In the genomic region with DNA sequence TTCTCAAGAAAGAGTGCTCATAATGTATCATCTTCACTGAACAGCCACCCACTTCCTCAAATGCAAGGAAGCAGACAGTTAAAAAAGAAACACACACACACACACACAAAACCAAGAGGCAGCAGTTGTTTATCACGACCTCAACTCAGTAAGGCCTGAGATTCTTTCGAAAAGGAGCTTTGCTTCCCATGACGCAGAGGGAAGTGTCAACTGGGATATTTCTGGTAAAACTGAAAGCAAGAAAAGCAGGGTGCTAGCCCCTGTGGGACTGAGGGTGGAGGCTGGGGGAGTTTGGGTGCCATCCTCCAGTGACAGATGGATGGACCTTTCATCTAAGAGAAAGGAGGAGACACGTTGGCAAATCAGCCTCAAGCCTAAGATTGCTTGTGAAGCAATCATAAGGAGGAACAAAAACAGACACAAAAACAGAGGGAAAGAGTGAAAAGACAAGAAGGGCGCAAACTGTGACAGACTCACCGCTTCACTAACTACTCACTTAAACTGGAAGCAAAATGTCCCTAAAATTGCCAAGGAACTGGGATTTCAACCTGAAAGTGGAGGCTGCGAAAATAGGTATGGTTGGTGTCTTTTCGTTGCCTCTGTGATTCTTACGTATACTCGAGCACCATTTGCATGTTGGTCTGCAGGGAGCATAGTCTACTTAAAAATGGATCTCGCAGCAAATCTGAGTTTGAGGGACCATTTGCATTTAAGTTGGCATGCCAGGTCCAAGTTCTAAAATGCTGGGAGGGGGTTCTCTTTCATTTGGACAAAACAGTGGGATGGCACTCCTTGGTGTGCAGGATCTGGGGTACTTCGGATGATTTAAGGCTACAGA, we compare ENCODE assay signal across 8 cellular contexts. TPM values are rescaled to one million over a fixed set of nuclear protein-coding genes. Genes with fewer than 3 reads are reported as not detected.
DNase-seq lines count a peak whose midpoint lies in the region; ATAC-seq and TF ChIP-seq lines count a peak whose summit lies in the region.

A gene with protein sequence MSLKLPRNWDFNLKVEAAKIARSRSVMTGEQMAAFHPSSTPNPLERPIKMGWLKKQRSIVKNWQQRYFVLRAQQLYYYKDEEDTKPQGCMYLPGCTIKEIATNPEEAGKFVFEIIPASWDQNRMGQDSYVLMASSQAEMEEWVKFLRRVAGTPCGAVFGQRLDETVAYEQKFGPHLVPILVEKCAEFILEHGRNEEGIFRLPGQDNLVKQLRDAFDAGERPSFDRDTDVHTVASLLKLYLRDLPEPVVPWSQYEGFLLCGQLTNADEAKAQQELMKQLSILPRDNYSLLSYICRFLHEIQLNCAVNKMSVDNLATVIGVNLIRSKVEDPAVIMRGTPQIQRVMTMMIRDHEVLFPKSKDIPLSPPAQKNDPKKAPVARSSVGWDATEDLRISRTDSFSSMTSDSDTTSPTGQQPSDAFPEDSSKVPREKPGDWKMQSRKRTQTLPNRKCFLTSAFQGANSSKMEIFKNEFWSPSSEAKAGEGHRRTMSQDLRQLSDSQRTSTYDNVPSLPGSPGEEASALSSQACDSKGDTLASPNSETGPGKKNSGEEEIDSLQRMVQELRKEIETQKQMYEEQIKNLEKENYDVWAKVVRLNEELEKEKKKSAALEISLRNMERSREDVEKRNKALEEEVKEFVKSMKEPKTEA (plus strand): TSS at position 124 of the 838 bp plus-strand sequence. CDS start 389 bp downstream, at position 513.

- H3K9me3 ChIP-seq in duodenal mucosa (ENCODE audit: control insufficient read depth in 1 of 2, low read length in 2 of 2), result no peaks in the 10 kb centered on the region

- no peaks in the 10 kb centered on the region for H3K9me3 Mint-ChIP-seq in T-cell
- H3K9me3 Mint-ChIP-seq in glutamatergic neuron (ENCODE audit: unreplicated experiment), result no peaks in the 10 kb centered on the region

- H3K27me3 Mint-ChIP-seq in T-cell (no peaks in the 10 kb centered on the region), glutamatergic neuron (ENCODE audit: unreplicated experiment) (no peaks in the 10 kb centered on the region)

- CTCF ChIA-PET in T-cell (lab: Charles Lee), result interaction anchor here (0.6 to 2.4 kb wide), 17 partner anchors 11 to 271 kb away, joined by 3 to 15 read pairs (median 4); no protein-coding TSS in a partner anchor

- H3K27ac Mint-ChIP-seq in T-cell, result no peak within 1 kb of the TSS
- H3K27ac Mint-ChIP-seq in glutamatergic neuron (ENCODE audit: unreplicated experiment), result no peak within 1 kb of the TSS

- H3K4me1 Mint-ChIP-seq in T-cell, result peaks cover 32 to 44% (median 43%) of the 10 kb centered on the region in 3 donors
- H3K4me1 Mint-ChIP-seq in glutamatergic neuron (ENCODE audit: low read depth, unreplicated experiment), result no peaks in the 10 kb centered on the region

- POLR2A ChIA-PET in T-cell (lab: Charles Lee), result interaction anchor here (0.6 to 1.1 kb wide), 8 partner anchors 10 to 1177 kb away, joined by 3 to 5 read pairs (median 3); no protein-coding TSS in a partner anchor

- H3K4me3 ChIP-seq in duodenal mucosa (ENCODE audit: low read depth in 1 of 2, low read length in 2 of 2), result peak within 1 kb of the TSS; percentile 53 to 68

- H3K36me3 Mint-ChIP-seq in T-cell, result peaks cover 19% of the 10 kb centered on the region
- no peaks in the 10 kb centered on the region for H3K36me3 Mint-ChIP-seq in glutamatergic neuron (ENCODE audit: unreplicated experiment)

- H3K36me3 ChIP-seq in duodenal mucosa (ENCODE audit: control insufficient read depth in 1 of 2, insufficient read depth in 2 of 2, low read length in 2 of 2), result no peaks in the 10 kb centered on the region

- H3K27me3 ChIP-seq in duodenal mucosa (ENCODE audit: control insufficient read depth in 1 of 2, insufficient read depth in 2 of 2, low read length in 2 of 2), result no peaks in the 10 kb centered on the region

- TF ChIP-seq CTCF in glutamatergic neuron (IDR thresholded peaks at IDR 0.05; ENCODE audit: partially characterized antibody, unreplicated experiment), result no peak

- H3K4me3 Mint-ChIP-seq in T-cell (no peak within 1 kb of the TSS), glutamatergic neuron (ENCODE audit: unreplicated experiment) (no peak within 1 kb of the TSS)

- DNase-seq in T-cell (peak in 30 of 34 experiments; percentile 13 to 65 (median 40)), dedifferentiated amniotic fluid mesenchymal stem cell (ENCODE audit: extremely low spot score) (no peak), hepatic stellate cell (ENCODE audit: low spot score) (no peak), glutamatergic neuron (no peak)
- DNase-seq in stimulated activated CD4-positive, alpha-beta T cell treated with anti-CD3 and anti-CD28 coated beads, Interleukin-12 subunit alpha, Interleukin-12 subunit beta, amount 100 ng/mL, for 24 hours (ENCODE audit: low read depth in 2 of 2), result peak; percentile 42 to 63

- peak; percentile 44 for ATAC-seq in GM18858 (IDR thresholded peaks at IDR 0.05; ENCODE audit: unreplicated experiment)
- peak; percentile 68 for ATAC-seq in HG02938 (IDR thresholded peaks at IDR 0.05; ENCODE audit: unreplicated experiment)
- peak; percentile 73 to 80 (median 78) for ATAC-seq in T-cell (replicated peaks in 1 of 4)

- H3K4me1 ChIP-seq in duodenal mucosa (ENCODE audit: control insufficient read depth in 1 of 2, insufficient read depth in 2 of 2, low read length in 2 of 2), result peaks cover 25 to 34% of the 10 kb centered on the region in 2 donors

- H3K27ac ChIP-seq in duodenal mucosa (ENCODE audit: low read depth, low read length), result peak within 1 kb of the TSS; percentile 15

- peak within 1 kb of the TSS; percentile 60 to 79 for H3K9ac ChIP-seq in duodenal mucosa (ENCODE audit: low read depth in 1 of 2, low read length in 2 of 2)

RNA-seq across cellular contexts. Expression of the gene that starts here (rescaled TPM):
- 100 to 1,000 TPM; 103 to 134 (median 123) TPM for total RNA-seq in T-cell
- total RNA-seq in glutamatergic neuron (ENCODE audit: unreplicated experiment), result 1.4 TPM

Comparison
In these comparisons a context has a peak if more than half of its experiments do, and no peak if none do; other contexts are left out.
1. RNA of the gene that starts here (total RNA-seq): 103 to 134 TPM in T-cell; 1.4 TPM in glutamatergic neuron (single experiment); every median in the first group is over 10 times any median in the second.
2. DNase-seq: peak in T-cell (30 of 34) and stimulated activated CD4-positive, alpha-beta T cell treated with anti-CD3 and anti-CD28 coated beads, Interleukin-12 subunit alpha, Interleukin-12 subunit beta, amount 100 ng/mL, for 24 hours (2 of 2); none in dedifferentiated amniotic fluid mesenchymal stem cell (single experiment), hepatic stellate cell (single experiment) and glutamatergic neuron (single experiment).
3. Peak in every context shown above with its lines, with median percentiles within 50 percentile points of each other: ATAC-seq.